Comparison of ENCODE assay signal across 1 cellular context in genomic region chr10:132860527-132860926, GRCh38.
TF ChIP-seq lines count a peak whose summit lies in the region.

No MANE protein-coding gene starts in this region.

TF ChIP-seq in GM23338, 12 proteins besides CTCF, POLR2A, EP300 and RAD21 (continued from another document):
- TF ChIP-seq ZNF462 (CRISPR knock-in tag; IDR thresholded peaks at IDR 0.05), result no peak
- TF ChIP-seq ETS1 (IDR thresholded peaks at IDR 0.05), result no peak
- TF ChIP-seq REST (IDR thresholded peaks at IDR 0.05; ENCODE audit: unreplicated experiment), result no peak
